ENCODE assay signal across 8 cellular contexts in genomic region chr3:150961949-150962348, GRCh38. TPM values are rescaled to one million over a fixed set of nuclear protein-coding genes. Genes with fewer than 3 reads are reported as not detected.
"Had no signal": no experiment of that assay in that cellular context is flagged by ENCODE, and none has a peak within 500 bp of the region (broad histone marks: within the 10 kb centered on the region; RNA-seq: fewer than 3 reads in every experiment).

No MANE protein-coding gene starts in this region.

- DNase-seq: H7, HFFc6, IMR-90, KG1 had no signal

- H3K4me3 ChIP-seq: GM23338, HAP-1, K562 had no signal

- H3K4me1 ChIP-seq: HAP-1 had no signal

- H3K4me2 ChIP-seq: GM23338 had no signal

- H3K36me3 ChIP-seq: HAP-1 had no signal

- H3K9me3 ChIP-seq: HAP-1 had no signal

- ATAC-seq: GM23338, HCT116, K562 had no signal

RNA-seq across cellular contexts. Expression of gene CLRN1, which starts 10.6 kb away (rescaled TPM):
- polyA plus RNA-seq: IMR-90, K562 had no signal

RNA-seq across cellular contexts. Expression of gene MINDY4B, which starts 56.7 kb away (rescaled TPM):
- polyA plus RNA-seq: GM23338, IMR-90, K562 had no signal
